Comparison of ENCODE assay signal across 1 cellular context in genomic region chr16:46883690-46884512, GRCh38.
TF ChIP-seq lines count a peak whose summit lies in the region.

Gene GPT2 (plus strand): TSS chr16:46884362. CDS start chr16:46884716, 354 bp downstream.

TF ChIP-seq in HepG2, 621 proteins besides CTCF, POLR2A, EP300 and RAD21 (continued from another document and continues in another):
- peak; percentile 88; the same call in 1 of the 2 replicates for TF ChIP-seq BCL3 (CRISPR knock-in tag; IDR thresholded peaks at IDR 0.05)
- TF ChIP-seq SSRP1 (CRISPR knock-in tag; IDR thresholded peaks at IDR 0.05) = peak; percentile 99
- TF ChIP-seq ZNF335 (CRISPR knock-in tag; IDR thresholded peaks at IDR 0.05) = peak; percentile 79; the same call in 1 of the 2 replicates
- TF ChIP-seq KDM2A (CRISPR knock-in tag; IDR thresholded peaks at IDR 0.05; ENCODE audit: borderline replicate concordance, low read depth) = peak; percentile 88
- peak; percentile 60; the same call in 1 of the 2 replicates for TF ChIP-seq ZNF766 (CRISPR knock-in tag; IDR thresholded peaks at IDR 0.05; ENCODE audit: borderline replicate concordance)
- peak; percentile 92; the same call in 1 of the 2 replicates for TF ChIP-seq MIER3 (CRISPR knock-in tag; IDR thresholded peaks at IDR 0.05; ENCODE audit: borderline replicate concordance)
- TF ChIP-seq FOSL1 (CRISPR knock-in tag; IDR thresholded peaks at IDR 0.05; ENCODE audit: borderline replicate concordance) = no peak; the same call in 1 of the 2 replicates
- peak; percentile 84 for TF ChIP-seq ZNF597 (CRISPR knock-in tag; IDR thresholded peaks at IDR 0.05)
- TF ChIP-seq EZH2 (conservative IDR thresholded peaks at IDR 0.05; ENCODE audit: low read depth, low read length) = no peak
- peak; percentile 98 for TF ChIP-seq HNRNPL (IDR thresholded peaks at IDR 0.05; ENCODE audit: low read depth, low read length)
- peak; percentile 65; the same call in 1 of the 2 replicates for TF ChIP-seq ZNF546 (CRISPR knock-in tag; conservative IDR thresholded peaks at IDR 0.05)
- TF ChIP-seq SALL2 (CRISPR knock-in tag; IDR thresholded peaks at IDR 0.05) = peak; percentile 83
- TF ChIP-seq ZFP62 (CRISPR knock-in tag; IDR thresholded peaks at IDR 0.05) = peak; percentile 13
- TF ChIP-seq ATF7 (IDR thresholded peaks at IDR 0.05) = 0 out of 2 replicates have a peak, but pooled peaks have one; percentile 24
- TF ChIP-seq ATF7 (CRISPR knock-in tag; IDR thresholded peaks at IDR 0.05) = peak; percentile 91
- TF ChIP-seq RBAK (CRISPR knock-in tag; IDR thresholded peaks at IDR 0.05) = no peak; the same call in 1 of the 2 replicates
- no peak for TF ChIP-seq NBN (conservative IDR thresholded peaks at IDR 0.05)
- peak; percentile 95 for TF ChIP-seq SAP130 (CRISPR knock-in tag; IDR thresholded peaks at IDR 0.05; ENCODE audit: low read depth)
- TF ChIP-seq ZNF75D (CRISPR knock-in tag; IDR thresholded peaks at IDR 0.05; ENCODE audit: borderline replicate concordance) = peak; percentile 83; the same call in 1 of the 2 replicates
- TF ChIP-seq ZNF652 (CRISPR knock-in tag; IDR thresholded peaks at IDR 0.05; ENCODE audit: borderline replicate concordance, low read depth) = peak; percentile 64; the same call in 1 of the 2 replicates
- TF ChIP-seq SOX13 (IDR thresholded peaks at IDR 0.05) = no peak
- TF ChIP-seq SOX13 (CRISPR knock-in tag; conservative IDR thresholded peaks at IDR 0.05 in 1 of 2, IDR thresholded peaks at IDR 0.05 in 1 of 2) = peak in 1 of 2 experiments; percentile 81; a peak in 2 of 4 replicates
- TF ChIP-seq CREM (IDR thresholded peaks at IDR 0.05) = peak; percentile 45
- TF ChIP-seq CREM (CRISPR knock-in tag; IDR thresholded peaks at IDR 0.05) = no peak
- TF ChIP-seq ZNF430 (CRISPR knock-in tag; IDR thresholded peaks at IDR 0.05) = peak; percentile 97; the same call in 1 of the 2 replicates
- 0 out of 2 replicates have a peak, but pooled peaks have one; percentile 43 for TF ChIP-seq NR1H2 (CRISPR knock-in tag; IDR thresholded peaks at IDR 0.05; ENCODE audit: borderline replicate concordance, low read depth)
- peak; percentile 63; the same call in 1 of the 2 replicates for TF ChIP-seq MIXL1 (CRISPR knock-in tag; IDR thresholded peaks at IDR 0.05)
- no peak for TF ChIP-seq PLSCR1 (CRISPR knock-in tag; IDR thresholded peaks at IDR 0.05; ENCODE audit: borderline replicate concordance)
- TF ChIP-seq ARNT (IDR thresholded peaks at IDR 0.05) = no peak
- TF ChIP-seq REXO4 (CRISPR knock-in tag; IDR thresholded peaks at IDR 0.05; ENCODE audit: borderline replicate concordance) = no peak
- peak; percentile 94 for TF ChIP-seq ZNF761 (CRISPR knock-in tag; conservative IDR thresholded peaks at IDR 0.05)
- TF ChIP-seq KMT2B (CRISPR knock-in tag; IDR thresholded peaks at IDR 0.05) = 0 out of 2 replicates have a peak, but pooled peaks have one; percentile 46
- TF ChIP-seq PPARG (CRISPR knock-in tag; conservative IDR thresholded peaks at IDR 0.05) = peak; percentile 77; the same call in 1 of the 2 replicates
- TF ChIP-seq CERS6 (CRISPR knock-in tag; IDR thresholded peaks at IDR 0.05) = no peak
- peak; percentile 61 for TF ChIP-seq ZFP41 (CRISPR knock-in tag; IDR thresholded peaks at IDR 0.05; ENCODE audit: borderline replicate concordance)
- no peak for TF ChIP-seq TRIM24 (CRISPR knock-in tag; IDR thresholded peaks at IDR 0.05)
- peak; percentile 98 for TF ChIP-seq IKZF5 (CRISPR knock-in tag; IDR thresholded peaks at IDR 0.05)
- 0 out of 2 replicates have a peak, but pooled peaks have one; percentile 23 for TF ChIP-seq RFX3 (CRISPR knock-in tag; IDR thresholded peaks at IDR 0.05)
- TF ChIP-seq BHLHE40 (IDR thresholded peaks at IDR 0.05; ENCODE audit: low read length) = peak; percentile 80
- TF ChIP-seq SCMH1 (CRISPR knock-in tag; IDR thresholded peaks at IDR 0.05; ENCODE audit: borderline replicate concordance) = no peak
- TF ChIP-seq CSRNP2 (CRISPR knock-in tag; conservative IDR thresholded peaks at IDR 0.05; ENCODE audit: low read depth) = no peak
- TF ChIP-seq NFIC (IDR thresholded peaks at IDR 0.05; ENCODE audit: low read length) = no peak; the same call in 1 of the 2 replicates
- no peak for TF ChIP-seq ONECUT2 (CRISPR knock-in tag; IDR thresholded peaks at IDR 0.05)
- peak; percentile 85 for TF ChIP-seq ZZZ3 (CRISPR knock-in tag; IDR thresholded peaks at IDR 0.05; ENCODE audit: borderline replicate concordance)
- TF ChIP-seq ATM (IDR thresholded peaks at IDR 0.05; ENCODE audit: borderline replicate concordance) = no peak
- TF ChIP-seq ZNF570 (CRISPR knock-in tag; IDR thresholded peaks at IDR 0.05; ENCODE audit: borderline replicate concordance) = peak; percentile 27; the same call in 1 of the 2 replicates
- TF ChIP-seq LRRFIP1 (CRISPR knock-in tag; conservative IDR thresholded peaks at IDR 0.05) = peak; percentile 81; the same call in 1 of the 2 replicates
- no peak for TF ChIP-seq U2AF2 (IDR thresholded peaks at IDR 0.05; ENCODE audit: low read depth, low read length)
- TF ChIP-seq ARNT2 (CRISPR knock-in tag; IDR thresholded peaks at IDR 0.05; ENCODE audit: low read depth) = peak; percentile 86
- peak; percentile 75; the same call in 1 of the 2 replicates for TF ChIP-seq HES4 (CRISPR knock-in tag; IDR thresholded peaks at IDR 0.05; ENCODE audit: borderline replicate concordance)
- TF ChIP-seq SNAPC5 (CRISPR knock-in tag; IDR thresholded peaks at IDR 0.05; ENCODE audit: borderline replicate concordance) = no peak
- peak; percentile 77 for TF ChIP-seq HNF4A (CRISPR knock-in tag; IDR thresholded peaks at IDR 0.05)
- no peak for TF ChIP-seq TRIM22 (IDR thresholded peaks at IDR 0.05)
